ENCODE assay signal across 1 cellular context in genomic region chr2:169572821-169573159, GRCh38.
TF ChIP-seq lines count a peak whose summit lies in the region.

No MANE protein-coding gene starts in this region.

TF ChIP-seq in endothelial cell of umbilical vein, 7 proteins besides CTCF, POLR2A, EP300 and RAD21 (continued from another document):
- TF ChIP-seq EZH2 (IDR thresholded peaks at IDR 0.05; ENCODE audit: borderline replicate concordance, low read depth, low read length, severe bottlenecking) (no peak), POLR2AphosphoS5 (IDR thresholded peaks at IDR 0.05; ENCODE audit: insufficient read depth, low read depth, low read length) (no peak), MAX (IDR thresholded peaks at IDR 0.05; ENCODE audit: insufficient read depth, insufficient read length) (no peak), MYC (IDR thresholded peaks at IDR 0.05; ENCODE audit: low read depth, low read length) (no peak)
TF ChIP-seq in endothelial cell of umbilical vein: peak in this region for 0.
